ENCODE assay signal across 11 cellular contexts in genomic region chr14:68955164-68955921, GRCh38. TPM values are rescaled to one million over a fixed set of nuclear protein-coding genes. Genes with fewer than 3 reads are reported as not detected.
DNase-seq lines count a peak whose midpoint lies in the region; ATAC-seq and TF ChIP-seq lines count a peak whose summit lies in the region.
"Had no signal": no experiment of that assay in that cellular context is flagged by ENCODE, and none has a peak within 500 bp of the region (broad histone marks: within the 10 kb centered on the region; RNA-seq: fewer than 3 reads in every experiment).

No MANE protein-coding gene starts in this region.

- H3K27me3 Mint-ChIP-seq in activated T-cell treated with anti-CD3 and anti-CD28 coated beads, Interleukin-2, amount 50 U/mL, for 24 hours, result no peaks in the 10 kb centered on the region

- H3K4me1 ChIP-seq in tibial artery, result peaks cover 8 to 100% (median 92%) of the 10 kb centered on the region in 4 donors

- H3K36me3 Mint-ChIP-seq in activated T-cell treated with anti-CD3 and anti-CD28 coated beads, Interleukin-2, amount 50 U/mL, for 24 hours (ENCODE audit: low read depth), result peaks cover 25% of the 10 kb centered on the region

- H3K27me3 ChIP-seq in tibial artery, result no peaks in the 10 kb centered on the region

- H3K9me3 ChIP-seq in tibial artery, result no peaks in the 10 kb centered on the region

- peaks cover 4 to 10% (median 5%) of the 10 kb centered on the region in 3 donors for H3K36me3 ChIP-seq in tibial artery

- H3K4me3 Mint-ChIP-seq in activated T-cell treated with anti-CD3 and anti-CD28 coated beads, Interleukin-2, amount 50 U/mL, for 24 hours, result peak overlapping the region; percentile 1

- TF ChIP-seq CTCF in choroid plexus epithelial cell (conservative IDR thresholded peaks at IDR 0.05; ENCODE audit: low read depth, low read length) (no peak), tibial artery (IDR thresholded peaks at IDR 0.05) (no peak)

- H3K4me1 Mint-ChIP-seq in activated T-cell treated with anti-CD3 and anti-CD28 coated beads, Interleukin-2, amount 50 U/mL, for 24 hours (ENCODE audit: low read depth), result peaks cover 89% of the 10 kb centered on the region

- no peak for DNase-seq in activated T-cell treated with anti-CD3 and anti-CD28 coated beads, Interleukin-2, amount 50 U/mL, for 24 hours
- DNase-seq in activated T-cell treated with anti-CD3 and anti-CD28 coated beads, Interleukin-2, amount 50 U/mL, for 48 hours, result no peak
- peak; percentile 70 for DNase-seq in choroid plexus epithelial cell (ENCODE audit: low read depth)
- peak; percentile 41 to 91 for DNase-seq in lung microvascular endothelial cell (ENCODE audit: low read depth in 2 of 2)
- DNase-seq in tibial artery, result peak; percentile 76 to 88
- DNase-seq in A172 (ENCODE audit: low spot score), result no peak
- no peak for DNase-seq in NCI-H446 (lab: John Stamatoyannopoulos, UW)
- DNase-seq: NCI-H2227 treated with DMSO at 0.1 percent for 48 hours, substantia nigra, T-helper 9 cell had no signal

- ATAC-seq in HG02798 (IDR thresholded peaks at IDR 0.05; ENCODE audit: poor library complexity, unreplicated experiment), result no peak

- no peaks in the 10 kb centered on the region for H3K9me3 Mint-ChIP-seq in activated T-cell treated with anti-CD3 and anti-CD28 coated beads, Interleukin-2, amount 50 U/mL, for 24 hours

- peak overlapping the region; percentile 97 to 100 for H3K27ac ChIP-seq in tibial artery

- H3K4me3 ChIP-seq in choroid plexus epithelial cell (ENCODE audit: low read depth, low read length) (no peak overlapping the region), tibial artery (peak overlapping the region; percentile 4 to 35)

- intact Hi-C loops in tibial artery (cut with DNase I; ENCODE audit: low total_unique reads), result loop anchor here (5.0 kb wide), 1 partner anchor 127 kb away; no protein-coding TSS in a partner anchor

- H3K27ac Mint-ChIP-seq in activated T-cell treated with anti-CD3 and anti-CD28 coated beads, Interleukin-2, amount 50 U/mL, for 24 hours, result peak overlapping the region; percentile 77

RNA-seq across cellular contexts. Expression of gene ACTN1, which starts 23.8 kb away (rescaled TPM):
- total RNA-seq in lung microvascular endothelial cell, result 169 and 219 TPM in 2 replicates
- total RNA-seq in A172 (2014; rRNA removed; shearing (Covaris generic)), result 146 and 148 TPM in 2 replicates

Comparison
In these comparisons a context has a peak if more than half of its experiments do, and no peak if none do; other contexts are left out.
1. DNase-seq: peak in choroid plexus epithelial cell (single experiment), lung microvascular endothelial cell (2 of 2) and tibial artery (2 of 2); none in activated T-cell treated with anti-CD3 and anti-CD28 coated beads, Interleukin-2, amount 50 U/mL, for 24 hours (single experiment), activated T-cell treated with anti-CD3 and anti-CD28 coated beads, Interleukin-2, amount 50 U/mL, for 48 hours (0 of 2), A172 (single experiment) and NCI-H446 (0 of 2).